In genomic region chr6:66179363-66179762, GRCh38 we compare ENCODE assay signal across 20 cellular contexts.
A peak's percentile ranks its signal among the peaks of the same experiment; 100 is the strongest.
DNase-seq lines count a peak whose midpoint lies in the region; ATAC-seq and TF ChIP-seq lines count a peak whose summit lies in the region.
"Had no signal": no experiment of that assay in that cellular context is flagged by ENCODE, and none has a peak within 500 bp of the region (broad histone marks: within the 10 kb centered on the region; RNA-seq: fewer than 3 reads in every experiment).

No MANE protein-coding gene starts in this region.

- DNase-seq in AG04450 (ENCODE audit: low read depth, low spot score) (peak; percentile 1), GM23248 (peak; percentile 16), astrocyte of the cerebellum (ENCODE audit: low read depth) (peak; percentile 6), fibroblast of mammary gland (ENCODE audit: low read depth) (peak; percentile 25), SW480 (ENCODE audit: low spot score) (no peak), NCI-H146 treated with DMSO at 0.1 percent for 48 hours (lab: John Stamatoyannopoulos, UW; ENCODE audit: unreplicated experiment) (no peak), WTC11 (ENCODE audit: low spot score) (no peak)
- DNase-seq in activated CD4-positive, CD25-positive, alpha-beta regulatory T cell (lab: John Stamatoyannopoulos, UW): no peak
- DNase-seq: C1 segment of cervical spinal cord; Calu3; CD4-positive, alpha-beta memory T cell; COR-L47; DMS53; DMS79 treated with DMSO at 0.1 percent for 48 hours; GF-D8; H9 had no signal

- H3K4me3 ChIP-seq in AG04450 (ENCODE audit: low read depth, low read length) (no peak overlapping the region), GM23248 (no peak overlapping the region), astrocyte of the cerebellum (ENCODE audit: low read depth, low read length) (no peak overlapping the region), fibroblast of mammary gland (ENCODE audit: control insufficient read depth, low read depth, low read length) (no peak overlapping the region)
- H3K4me3 ChIP-seq: GM12878, GM23338 had no signal

- no peak overlapping the region for H3K9ac ChIP-seq in GM23248

- in situ Hi-C loops in GM23248 (cut with MboI): no loop called here
- in situ Hi-C loops in astrocyte of the cerebellum (cut with HindIII; ENCODE audit: low sequenced_read_pairs): no loop called here

- no peaks in the 10 kb centered on the region for H3K4me1 ChIP-seq in GM23248 (ENCODE audit: insufficient read depth)

- no peak overlapping the region for H2AFZ ChIP-seq in GM23248

- H3K9me3 Mint-ChIP-seq in WTC11: peaks cover 47% of the 10 kb centered on the region

- H3K27ac ChIP-seq in AG04450 (ENCODE audit: low read depth, low read length) (no peak overlapping the region), GM23248 (no peak overlapping the region)
- H3K27ac ChIP-seq: 22Rv1 had no signal

- no peaks in the 10 kb centered on the region for H3K36me3 ChIP-seq in GM23248 (ENCODE audit: low read depth)

- H3K79me2 ChIP-seq in GM23248 (ENCODE audit: insufficient read depth): no peaks in the 10 kb centered on the region

- no peak overlapping the region for H3K27ac Mint-ChIP-seq in WTC11
- H3K27ac Mint-ChIP-seq: CD4-positive, alpha-beta memory T cell; GM23338; H9 had no signal

- no peak overlapping the region for H3K4me3 Mint-ChIP-seq in WTC11
- H3K4me3 Mint-ChIP-seq: CD4-positive, alpha-beta memory T cell; GM23338; H9 had no signal

- H4K20me1 ChIP-seq in GM23248 (ENCODE audit: insufficient read depth): no peaks in the 10 kb centered on the region

- CTCF ChIA-PET in AG04450 (lab: Charles Lee) (no interaction called here), WTC11 (lab: Charles Lee) (no interaction called here)

- H3K4me2 ChIP-seq in GM23248 (ENCODE audit: unreplicated experiment): no peak overlapping the region
- H3K4me2 ChIP-seq: GM23338 had no signal

- no peaks in the 10 kb centered on the region for H3F3A ChIP-seq in GM23248 (ENCODE audit: insufficient read depth)

- no peaks in the 10 kb centered on the region for H3K9me3 ChIP-seq in AG04450 (ENCODE audit: control insufficient read depth, insufficient read depth, low read length)
- no peaks in the 10 kb centered on the region for H3K9me3 ChIP-seq in GM23248 (ENCODE audit: low read depth)

- peaks cover 9% of the 10 kb centered on the region for H3K36me3 Mint-ChIP-seq in WTC11
- H3K36me3 Mint-ChIP-seq: CD4-positive, alpha-beta memory T cell had no signal

- H3K27me3 ChIP-seq in AG04450 (ENCODE audit: control insufficient read depth, insufficient read depth, low read length) (no peaks in the 10 kb centered on the region), GM23248 (replicated peaks; ENCODE audit: insufficient read depth) (no peaks in the 10 kb centered on the region)

- 0 out of 2 replicates have a peak, but pooled peaks cover 3% of the 10 kb centered on the region for H3K4me1 Mint-ChIP-seq in WTC11
- H3K4me1 Mint-ChIP-seq: CD4-positive, alpha-beta memory T cell; GM23338; H9 had no signal

- WGBS in GM23248 (ENCODE audit: low coverage in 1 of 2, low lambda C conversion rate in 2 of 2, missing lambda C conversion rate in 2 of 2), 2 experiments: 10 to 12% methylated on average over 3 of the region's 3 CpGs

- TF ChIP-seq CTCF in AG04450 (IDR thresholded peaks at IDR 0.05; ENCODE audit: low read depth, low read length) (no peak), astrocyte of the cerebellum (IDR thresholded peaks at IDR 0.05; ENCODE audit: low read depth, low read length, missing control alignments) (no peak), fibroblast of mammary gland (conservative IDR thresholded peaks at IDR 0.05; ENCODE audit: control insufficient read depth, insufficient read depth, low read depth, low read length) (no peak), WTC11 (IDR thresholded peaks at IDR 0.05) (no peak)

- POLR2A ChIA-PET in AG04450 (lab: Yijun Ruan, JAX): no interaction called here
- POLR2A ChIA-PET in WTC11 (lab: Charles Lee): no interaction called here

- H3K27me3 Mint-ChIP-seq in WTC11 (ENCODE audit: low read depth): no peaks in the 10 kb centered on the region
- H3K27me3 Mint-ChIP-seq: CD4-positive, alpha-beta memory T cell had no signal

- no peaks in the 10 kb centered on the region for H3K9me2 ChIP-seq in GM23248 (ENCODE audit: insufficient read depth)

- ATAC-seq in WTC11: no peak
- ATAC-seq: GM12878, GM23338, HCT116 had no signal

TF ChIP-seq in WTC11, 78 proteins besides CTCF, POLR2A, EP300 and RAD21:
- TF ChIP-seq ZNF138 (CRISPR knock-in tag; conservative IDR thresholded peaks at IDR 0.05) (no peak), HMGA2 (CRISPR knock-in tag; IDR thresholded peaks at IDR 0.05) (no peak), MAX (CRISPR knock-in tag; IDR thresholded peaks at IDR 0.05) (no peak), ZNF317 (CRISPR knock-in tag; IDR thresholded peaks at IDR 0.05; ENCODE audit: borderline replicate concordance, low read depth) (no peak), TEAD4 (CRISPR knock-in tag; IDR thresholded peaks at IDR 0.05) (no peak), ZNF423 (CRISPR knock-in tag; IDR thresholded peaks at IDR 0.05) (no peak), RORB (CRISPR knock-in tag; IDR thresholded peaks at IDR 0.05) (no peak), ATF3 (CRISPR knock-in tag; conservative IDR thresholded peaks at IDR 0.05) (no peak), CREM (CRISPR knock-in tag; IDR thresholded peaks at IDR 0.05) (no peak), FOXK1 (CRISPR knock-in tag; IDR thresholded peaks at IDR 0.05) (no peak), ESRRA (CRISPR knock-in tag; IDR thresholded peaks at IDR 0.05; ENCODE audit: borderline replicate concordance) (no peak)
- TF ChIP-seq, protein P1, sequence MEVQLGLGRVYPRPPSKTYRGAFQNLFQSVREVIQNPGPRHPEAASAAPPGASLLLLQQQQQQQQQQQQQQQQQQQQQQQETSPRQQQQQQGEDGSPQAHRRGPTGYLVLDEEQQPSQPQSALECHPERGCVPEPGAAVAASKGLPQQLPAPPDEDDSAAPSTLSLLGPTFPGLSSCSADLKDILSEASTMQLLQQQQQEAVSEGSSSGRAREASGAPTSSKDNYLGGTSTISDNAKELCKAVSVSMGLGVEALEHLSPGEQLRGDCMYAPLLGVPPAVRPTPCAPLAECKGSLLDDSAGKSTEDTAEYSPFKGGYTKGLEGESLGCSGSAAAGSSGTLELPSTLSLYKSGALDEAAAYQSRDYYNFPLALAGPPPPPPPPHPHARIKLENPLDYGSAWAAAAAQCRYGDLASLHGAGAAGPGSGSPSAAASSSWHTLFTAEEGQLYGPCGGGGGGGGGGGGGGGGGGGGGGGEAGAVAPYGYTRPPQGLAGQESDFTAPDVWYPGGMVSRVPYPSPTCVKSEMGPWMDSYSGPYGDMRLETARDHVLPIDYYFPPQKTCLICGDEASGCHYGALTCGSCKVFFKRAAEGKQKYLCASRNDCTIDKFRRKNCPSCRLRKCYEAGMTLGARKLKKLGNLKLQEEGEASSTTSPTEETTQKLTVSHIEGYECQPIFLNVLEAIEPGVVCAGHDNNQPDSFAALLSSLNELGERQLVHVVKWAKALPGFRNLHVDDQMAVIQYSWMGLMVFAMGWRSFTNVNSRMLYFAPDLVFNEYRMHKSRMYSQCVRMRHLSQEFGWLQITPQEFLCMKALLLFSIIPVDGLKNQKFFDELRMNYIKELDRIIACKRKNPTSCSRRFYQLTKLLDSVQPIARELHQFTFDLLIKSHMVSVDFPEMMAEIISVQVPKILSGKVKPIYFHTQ (CRISPR knock-in tag; IDR thresholded peaks at IDR 0.05): no peak
- TF ChIP-seq, protein P2, sequence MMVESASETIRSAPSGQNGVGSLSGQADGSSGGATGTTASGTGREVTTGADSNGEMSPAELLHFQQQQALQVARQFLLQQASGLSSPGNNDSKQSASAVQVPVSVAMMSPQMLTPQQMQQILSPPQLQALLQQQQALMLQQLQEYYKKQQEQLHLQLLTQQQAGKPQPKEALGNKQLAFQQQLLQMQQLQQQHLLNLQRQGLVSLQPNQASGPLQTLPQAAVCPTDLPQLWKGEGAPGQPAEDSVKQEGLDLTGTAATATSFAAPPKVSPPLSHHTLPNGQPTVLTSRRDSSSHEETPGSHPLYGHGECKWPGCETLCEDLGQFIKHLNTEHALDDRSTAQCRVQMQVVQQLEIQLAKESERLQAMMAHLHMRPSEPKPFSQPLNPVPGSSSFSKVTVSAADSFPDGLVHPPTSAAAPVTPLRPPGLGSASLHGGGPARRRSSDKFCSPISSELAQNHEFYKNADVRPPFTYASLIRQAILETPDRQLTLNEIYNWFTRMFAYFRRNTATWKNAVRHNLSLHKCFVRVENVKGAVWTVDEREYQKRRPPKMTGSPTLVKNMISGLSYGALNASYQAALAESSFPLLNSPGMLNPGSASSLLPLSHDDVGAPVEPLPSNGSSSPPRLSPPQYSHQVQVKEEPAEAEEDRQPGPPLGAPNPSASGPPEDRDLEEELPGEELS (CRISPR knock-in tag; IDR thresholded peaks at IDR 0.05): no peak
- TF ChIP-seq, protein P3, sequence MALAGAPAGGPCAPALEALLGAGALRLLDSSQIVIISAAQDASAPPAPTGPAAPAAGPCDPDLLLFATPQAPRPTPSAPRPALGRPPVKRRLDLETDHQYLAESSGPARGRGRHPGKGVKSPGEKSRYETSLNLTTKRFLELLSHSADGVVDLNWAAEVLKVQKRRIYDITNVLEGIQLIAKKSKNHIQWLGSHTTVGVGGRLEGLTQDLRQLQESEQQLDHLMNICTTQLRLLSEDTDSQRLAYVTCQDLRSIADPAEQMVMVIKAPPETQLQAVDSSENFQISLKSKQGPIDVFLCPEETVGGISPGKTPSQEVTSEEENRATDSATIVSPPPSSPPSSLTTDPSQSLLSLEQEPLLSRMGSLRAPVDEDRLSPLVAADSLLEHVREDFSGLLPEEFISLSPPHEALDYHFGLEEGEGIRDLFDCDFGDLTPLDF (CRISPR knock-in tag; IDR thresholded peaks at IDR 0.05): no peak
- TF ChIP-seq, protein P4, sequence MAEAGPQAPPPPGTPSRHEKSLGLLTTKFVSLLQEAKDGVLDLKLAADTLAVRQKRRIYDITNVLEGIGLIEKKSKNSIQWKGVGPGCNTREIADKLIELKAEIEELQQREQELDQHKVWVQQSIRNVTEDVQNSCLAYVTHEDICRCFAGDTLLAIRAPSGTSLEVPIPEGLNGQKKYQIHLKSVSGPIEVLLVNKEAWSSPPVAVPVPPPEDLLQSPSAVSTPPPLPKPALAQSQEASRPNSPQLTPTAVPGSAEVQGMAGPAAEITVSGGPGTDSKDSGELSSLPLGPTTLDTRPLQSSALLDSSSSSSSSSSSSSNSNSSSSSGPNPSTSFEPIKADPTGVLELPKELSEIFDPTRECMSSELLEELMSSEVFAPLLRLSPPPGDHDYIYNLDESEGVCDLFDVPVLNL (CRISPR knock-in tag; IDR thresholded peaks at IDR 0.05; ENCODE audit: borderline replicate concordance, low read depth): no peak

Comparison
In these comparisons a context has a peak if more than half of its experiments do, and no peak if none do; other contexts are left out.
1. DNase-seq: peak in AG04450 (single experiment), GM23248 (single experiment), astrocyte of the cerebellum (single experiment) and fibroblast of mammary gland (single experiment); none in activated CD4-positive, CD25-positive, alpha-beta regulatory T cell (0 of 4), SW480 (single experiment), NCI-H146 treated with DMSO at 0.1 percent for 48 hours (single experiment) and WTC11 (single experiment).